Comparison of ENCODE assay signal across 25 cellular contexts in the genomic region with DNA sequence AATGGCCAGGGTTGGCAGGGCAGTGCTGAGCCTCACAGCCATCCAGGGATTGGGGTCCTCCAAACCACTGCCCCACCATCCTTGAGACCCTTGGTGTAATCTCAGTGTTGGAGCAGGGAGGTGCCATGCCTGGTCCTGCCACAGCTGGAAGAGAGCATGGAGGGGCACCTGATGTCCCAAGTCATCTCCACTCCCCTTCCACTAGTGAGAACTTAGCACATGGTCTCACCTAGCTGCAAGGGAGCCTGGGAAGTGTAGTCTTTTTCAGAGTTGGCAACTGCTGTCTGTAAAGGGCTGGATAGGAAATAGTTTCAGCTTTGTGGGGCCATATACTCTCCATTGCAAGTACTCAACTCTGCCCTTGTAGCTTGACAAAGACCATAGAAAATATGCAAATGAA.
DNase-seq lines count a peak whose midpoint lies in the region; ATAC-seq, FAIRE-seq and TF ChIP-seq lines count a peak whose summit lies in the region.
"Had no signal": no experiment of that assay in that cellular context is flagged by ENCODE, and none has a peak within 500 bp of the region (broad histone marks: within the 10 kb centered on the region; RNA-seq: fewer than 3 reads in every experiment).

No MANE protein-coding gene starts in this region.

- POLR2A ChIA-PET in HEK293 (lab: Yijun Ruan, JAX) (interaction anchor here (0.9 kb wide), 1 partner anchor 12 kb away, joined by 3 read pairs; no protein-coding TSS in a partner anchor), K562 (lab: Yijun Ruan, JAX) (interaction anchor here (0.7 kb wide), 2 partner anchors 90 to 195 kb away, joined by 3 read pairs; no protein-coding TSS in a partner anchor)

- H3K27ac ChIP-seq in HEK293 (ENCODE audit: extremely low read depth, low read depth, low read length) (no peak overlapping the region), K562 (ENCODE audit: extremely low read depth, low read depth, low read length) (no peak overlapping the region), neuronal stem cell (replicated peaks; ENCODE audit: low read length) (no peak overlapping the region), trophoblast cell (ENCODE audit: low read depth, low read length) (no peak overlapping the region)
- H3K27ac ChIP-seq: BLaER1 had no signal

- intact Hi-C loops in K562 (cut with micrococcal nuclease), result no loop called here

- ATAC-seq in K562 (no peak), HG03469 (IDR thresholded peaks at IDR 0.05; ENCODE audit: unreplicated experiment) (no peak)
- ATAC-seq: GM12878 had no signal

- DNase-seq in K562 (ENCODE audit: extremely low read depth in 1 of 4, low spot score in 3 of 4) (no peak), neuronal stem cell (ENCODE audit: low spot score) (no peak), NCI-H1092 treated with DMSO at 0.1 percent for 48 hours (lab: John Stamatoyannopoulos, UW) (no peak), trophoblast cell (no peak)
- DNase-seq: 8988T; ACHN; BE2C; C1 segment of cervical spinal cord; CD4-positive, alpha-beta memory T cell; CD4-positive, CD25-positive, alpha-beta regulatory T cell; CD8-positive, alpha-beta memory T cell; COR-L47; DMS 273 treated with DMSO at 0.1 percent for 48 hours; DMS153; DMS79; DND-41; EL; GDM1 had no signal

- no peak overlapping the region for H3K4ac ChIP-seq in neuronal stem cell (ENCODE audit: low read length)
- H3K4ac ChIP-seq in trophoblast cell (ENCODE audit: low read depth, low read length), result no peak overlapping the region

- no peak for FAIRE-seq in K562 (lab: Jason Lieb, UNC)
- FAIRE-seq: A204.1, GM12878, GM12892, GM18507 had no signal

- no TSS peak for BruUV-seq in K562 (replicated peaks; lab: Mats Ljungman, UMichigan)

- CTCF ChIA-PET in HEK293 (lab: Yijun Ruan, JAX) (interaction anchor here (2.0 kb wide), 1 partner anchor 12 kb away, joined by 4 read pairs; no protein-coding TSS in a partner anchor), K562 (lab: Yijun Ruan, JAX; ENCODE audit: low intra/inter-chr PET ratio) (no interaction called here)

- H4K20me1 ChIP-seq in K562 (replicated peaks; ENCODE audit: control insufficient read depth, insufficient read depth, low read length), result no peaks in the 10 kb centered on the region; the same call in 1 of the 2 replicates
- H4K20me1 ChIP-seq: BLaER1 had no signal

- no peak overlapping the region for H4K12ac ChIP-seq in trophoblast cell (ENCODE audit: low read depth, low read length)

- H3K4me2 ChIP-seq in K562 (ENCODE audit: insufficient read depth, low read length) (no peak overlapping the region), neuronal stem cell (ENCODE audit: insufficient read depth, low read length, poor library complexity, severe bottlenecking) (no peak overlapping the region), trophoblast cell (ENCODE audit: low read length) (no peak overlapping the region)
- H3K4me2 ChIP-seq: BLaER1 had no signal

- H3K4me1 ChIP-seq in HEK293 (ENCODE audit: control insufficient read depth, insufficient read depth, low read length) (no peaks in the 10 kb centered on the region), K562 (replicated peaks in 1 of 2; ENCODE audit: control insufficient read depth in 2 of 2, insufficient read depth in 2 of 2, low read length in 2 of 2) (no peaks in the 10 kb centered on the region), neuronal stem cell (ENCODE audit: control insufficient read depth in 2 of 2, insufficient read depth in 1 of 2, low read depth in 1 of 2, low read length in 2 of 2) (peaks cover 0 to 6% of the 10 kb centered on the region in 2 donors), trophoblast cell (ENCODE audit: control insufficient read depth in 1 of 2, insufficient read depth in 2 of 2, low read length in 2 of 2) (peaks cover 10 to 11% of the 10 kb centered on the region in 2 experiments)

- no peak overlapping the region for H3K9ac ChIP-seq in K562 (ENCODE audit: insufficient read depth in 1 of 2, low read depth in 2 of 2, low read length in 2 of 2)
- no peak overlapping the region for H3K9ac ChIP-seq in neuronal stem cell (ENCODE audit: low read depth, low read length, poor library complexity)
- H3K9ac ChIP-seq in trophoblast cell (ENCODE audit: low read length), result no peak overlapping the region
- H3K9ac ChIP-seq: BLaER1 had no signal

- H3K23ac ChIP-seq in neuronal stem cell (ENCODE audit: low read depth, low read length, poor library complexity) (no peak overlapping the region), trophoblast cell (ENCODE audit: low read length) (no peak overlapping the region)

- no peaks in the 10 kb centered on the region for H3K9me1 ChIP-seq in K562 (ENCODE audit: control insufficient read depth, insufficient read depth, low read length)

- H3K27me3 ChIP-seq in K562 (ENCODE audit: control insufficient read depth in 2 of 2, insufficient read depth in 2 of 2, low read length in 2 of 2) (peaks cover 0 to 19% of the 10 kb centered on the region in 2 experiments; a peak in 2 of 5 replicates), neuronal stem cell (ENCODE audit: control insufficient read depth in 3 of 3, insufficient read depth in 3 of 3, low read depth in 1 of 3, low read length in 3 of 3) (peaks cover 0 to 10% (median 0%) of the 10 kb centered on the region in 3 experiments), trophoblast cell (ENCODE audit: insufficient read depth, low read length) (no peaks in the 10 kb centered on the region)
- H3K27me3 ChIP-seq: BE2C, BLaER1 had no signal

- TF ChIP-seq POLR2A in K562 (conservative IDR thresholded peaks at IDR 0.05), result no peak

- H3K14ac ChIP-seq in neuronal stem cell (ENCODE audit: low read length), result no peak overlapping the region
- H3K14ac ChIP-seq in trophoblast cell (ENCODE audit: low read length), result no peak overlapping the region

- no peak overlapping the region for H2AFZ ChIP-seq in K562 (ENCODE audit: low read depth, low read length)
- no peak overlapping the region for H2AFZ ChIP-seq in neuronal stem cell (ENCODE audit: low read length)
- no peak overlapping the region for H2AFZ ChIP-seq in trophoblast cell (ENCODE audit: insufficient read depth, low read length, poor library complexity)

- H3K9me3 ChIP-seq in HEK293 (ENCODE audit: control insufficient read depth, insufficient read depth, low read depth, low read length) (no peaks in the 10 kb centered on the region), K562 (replicated peaks; ENCODE audit: control insufficient read depth, insufficient read depth, low read depth, low read length) (no peaks in the 10 kb centered on the region), neuronal stem cell (replicated peaks in 1 of 2; ENCODE audit: control insufficient read depth in 2 of 2, insufficient read depth in 1 of 2, low read depth in 1 of 2, low read length in 2 of 2) (peaks cover 0 to 8% of the 10 kb centered on the region in 2 donors), trophoblast cell (ENCODE audit: insufficient read depth, low read depth, low read length) (peaks cover 5% of the 10 kb centered on the region)
- H3K9me3 ChIP-seq: BE2C had no signal

- no peak for TF ChIP-seq EP300 in K562 (IDR thresholded peaks at IDR 0.05; ENCODE audit: low read length)

- H2BK12ac ChIP-seq in neuronal stem cell (ENCODE audit: low read length) (no peak overlapping the region), trophoblast cell (ENCODE audit: low read length) (no peak overlapping the region)

- H2AK5ac ChIP-seq in neuronal stem cell (ENCODE audit: low read depth, low read length) (no peak overlapping the region), trophoblast cell (ENCODE audit: low read length) (no peak overlapping the region)

- in situ Hi-C loops in K562 (cut with MboI), result no loop called here

- H4K91ac ChIP-seq in neuronal stem cell (ENCODE audit: low read depth, low read length, poor library complexity) (no peak overlapping the region), trophoblast cell (ENCODE audit: low read depth, low read length) (no peak overlapping the region)

- H3K79me1 ChIP-seq in neuronal stem cell (ENCODE audit: low read depth, low read length), result no peaks in the 10 kb centered on the region
- peaks cover 2% of the 10 kb centered on the region for H3K79me1 ChIP-seq in trophoblast cell (ENCODE audit: low read length)

- H2BK15ac ChIP-seq in neuronal stem cell (ENCODE audit: low read length), result no peak overlapping the region

- H4K8ac ChIP-seq in neuronal stem cell (ENCODE audit: low read depth, low read length), result no peak overlapping the region
- no peak overlapping the region for H4K8ac ChIP-seq in trophoblast cell (ENCODE audit: low read depth, low read length)

- H3K18ac ChIP-seq in neuronal stem cell (ENCODE audit: low read length) (peak overlapping the region; percentile 38), trophoblast cell (ENCODE audit: low read length) (no peak overlapping the region)

- H3K79me2 ChIP-seq in K562 (ENCODE audit: control insufficient read depth, insufficient read depth, low read length) (no peaks in the 10 kb centered on the region), trophoblast cell (ENCODE audit: control insufficient read depth, insufficient read depth, low read length, poor library complexity) (no peaks in the 10 kb centered on the region)

- no peak overlapping the region for H2BK120ac ChIP-seq in neuronal stem cell (ENCODE audit: low read depth, low read length)
- H2BK120ac ChIP-seq in trophoblast cell (ENCODE audit: insufficient read depth, low read length, poor library complexity), result no peak overlapping the region

- H3K36me3 ChIP-seq in HEK293 (ENCODE audit: control insufficient read depth in 2 of 2, insufficient read depth in 1 of 2, low read length in 2 of 2), result no peaks in the 10 kb centered on the region
- H3K36me3 ChIP-seq in K562 (ENCODE audit: control insufficient read depth, insufficient read depth, low read length), result no peaks in the 10 kb centered on the region
- H3K36me3 ChIP-seq in neuronal stem cell (replicated peaks in 1 of 2; ENCODE audit: control insufficient read depth in 2 of 2, insufficient read depth in 2 of 2, low read length in 2 of 2), result no peaks in the 10 kb centered on the region
- no peaks in the 10 kb centered on the region for H3K36me3 ChIP-seq in trophoblast cell (ENCODE audit: control insufficient read depth in 1 of 2, insufficient read depth in 2 of 2, low read length in 2 of 2)
- H3K36me3 ChIP-seq: BE2C, BLaER1 had no signal

- TF ChIP-seq RAD21 in K562 (CRISPR knock-in tag; conservative IDR thresholded peaks at IDR 0.05 in 1 of 2, IDR thresholded peaks at IDR 0.05 in 1 of 2), result no peak

- TF ChIP-seq CTCF in HEK293 (tag by site-specific recombination; IDR thresholded peaks at IDR 0.05) (no peak), K562 (IDR thresholded peaks at IDR 0.05 in 2 of 3, conservative IDR thresholded peaks at IDR 0.05 in 1 of 3; ENCODE audit: insufficient read depth in 2 of 3, low read depth in 1 of 3, low read length in 3 of 3) (no peak)

- H3K4me3 ChIP-seq in HEK293 (ENCODE audit: low read depth, low read length) (no peak overlapping the region), K562 (no peak overlapping the region), neuronal stem cell (ENCODE audit: low read length in 2 of 2) (no peak overlapping the region), trophoblast cell (ENCODE audit: low read depth, low read length) (no peak overlapping the region)
- H3K4me3 ChIP-seq: BLaER1, GM12878 had no signal

- H2BK5ac ChIP-seq in neuronal stem cell (ENCODE audit: low read length) (no peak overlapping the region), trophoblast cell (ENCODE audit: low read depth, low read length, poor library complexity) (no peak overlapping the region)

TF ChIP-seq in K562, 482 proteins besides CTCF, POLR2A, EP300 and RAD21 (continues in another document):
- no peak for TF ChIP-seq SIN3A (IDR thresholded peaks at IDR 0.05; ENCODE audit: borderline replicate concordance in 2 of 2, control insufficient read depth in 1 of 2, low read depth in 2 of 2, low read length in 2 of 2)

Comparison
In these comparisons a context has a peak if more than half of its experiments do, and no peak if none do; other contexts are left out.
1. Of the 44 proteins assayed by ChIP-seq in both K562 and HEK293: peak only in K562: none; only in HEK293: none; in both: PRDM10; in neither: 43.